In the genomic region with DNA sequence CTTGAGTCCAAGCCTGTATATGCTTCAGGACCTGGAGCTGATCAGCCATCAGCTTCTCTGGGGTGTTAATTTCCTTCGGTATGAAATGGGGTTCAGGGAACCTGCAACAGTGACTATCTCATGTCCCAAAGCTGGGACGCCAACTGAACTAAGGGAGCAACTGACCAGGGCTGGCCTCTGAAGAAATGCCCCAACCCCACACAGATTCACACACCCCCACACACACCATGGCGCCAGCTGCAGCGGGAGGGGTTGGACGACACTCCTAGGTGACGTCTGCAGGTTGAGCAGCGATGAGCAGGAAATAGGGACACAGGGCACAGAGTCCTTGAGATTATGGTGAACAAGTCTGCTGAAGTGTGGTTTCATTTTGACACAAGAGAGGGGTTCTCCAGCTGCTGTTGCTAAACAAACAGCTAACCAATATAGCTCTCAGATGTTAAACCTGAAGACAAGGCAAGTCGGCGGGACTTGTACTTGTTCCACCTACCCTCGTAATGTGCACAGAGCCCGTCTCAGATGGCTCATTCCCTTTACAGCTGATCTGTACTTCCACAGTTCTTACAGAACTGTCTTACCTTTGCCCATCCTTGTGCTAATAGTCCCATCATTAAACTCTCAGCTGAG, we compare ENCODE assay signal across 8 cellular contexts. TPM values are rescaled to one million over a fixed set of nuclear protein-coding genes. Genes with fewer than 3 reads are reported as not detected.
DNase-seq lines count a peak whose midpoint lies in the region; ATAC-seq and TF ChIP-seq lines count a peak whose summit lies in the region.

No MANE protein-coding gene starts in this region.

- H3K4me3 Mint-ChIP-seq in CD4-positive, CD25-positive, alpha-beta regulatory T cell = no peak overlapping the region

- no peak for TF ChIP-seq CTCF in right atrium auricular region (IDR thresholded peaks at IDR 0.05)

- no peaks in the 10 kb centered on the region for H3K27me3 Mint-ChIP-seq in CD4-positive, CD25-positive, alpha-beta regulatory T cell

- peak overlapping the region; percentile 88 for H3K4me3 ChIP-seq in CD4-positive, CD25-positive, alpha-beta regulatory T cell (ENCODE audit: low read depth, low read length)
- no peak overlapping the region for H3K4me3 ChIP-seq in right atrium auricular region

- H3K27me3 ChIP-seq in CD4-positive, CD25-positive, alpha-beta regulatory T cell (ENCODE audit: control insufficient read depth, insufficient read depth, low read length) = no peaks in the 10 kb centered on the region
- H3K27me3 ChIP-seq in right atrium auricular region = no peaks in the 10 kb centered on the region

- H3K36me3 ChIP-seq in CD4-positive, CD25-positive, alpha-beta regulatory T cell (ENCODE audit: control insufficient read depth, insufficient read depth, low read length) = no peaks in the 10 kb centered on the region
- H3K36me3 ChIP-seq in right atrium auricular region = no peaks in the 10 kb centered on the region

- peaks cover 0 to 5% (median 3%) of the 10 kb centered on the region in 4 donors for H3K4me1 Mint-ChIP-seq in CD4-positive, CD25-positive, alpha-beta regulatory T cell

- H3K9me3 Mint-ChIP-seq in CD4-positive, CD25-positive, alpha-beta regulatory T cell = peaks cover 0 to 1% (median 0%) of the 10 kb centered on the region in 7 donors

- peak; percentile 69 to 73 for ATAC-seq in CD4-positive, CD25-positive, alpha-beta regulatory T cell (ENCODE audit: low read depth in 2 of 2)
- ATAC-seq in GM19324 (IDR thresholded peaks at IDR 0.05; ENCODE audit: low FRiP score, unreplicated experiment) (peak; percentile 74), HG03196 (IDR thresholded peaks at IDR 0.05; ENCODE audit: unreplicated experiment) (peak; percentile 87)

- DNase-seq in CD4-positive, CD25-positive, alpha-beta regulatory T cell = peak; percentile 8 to 85 (median 32)
- DNase-seq in activated T-cell treated with anti-CD3 and anti-CD28 coated beads, Interleukin-2, amount 50 U/mL, for 1 hour = peak; percentile 28
- DNase-seq in NAMALWA (ENCODE audit: low spot score) (no peak), AG08395 (ENCODE audit: low spot score) (no peak), right atrium auricular region (ENCODE audit: low spot score) (no peak), HUDEP-2 (lab: John Stamatoyannopoulos, UW; ENCODE audit: unreplicated experiment in 76 of 76) (no peak)

- H3K27ac Mint-ChIP-seq in CD4-positive, CD25-positive, alpha-beta regulatory T cell = no peak overlapping the region

- no peaks in the 10 kb centered on the region for H3K9me3 ChIP-seq in CD4-positive, CD25-positive, alpha-beta regulatory T cell (ENCODE audit: control insufficient read depth in 2 of 2, low read length in 2 of 2)
- H3K9me3 ChIP-seq in right atrium auricular region = no peaks in the 10 kb centered on the region

- H3K27ac ChIP-seq in CD4-positive, CD25-positive, alpha-beta regulatory T cell (ENCODE audit: insufficient read depth, low read length, poor library complexity, severe bottlenecking) = peak overlapping the region; percentile 63
- H3K27ac ChIP-seq in right atrium auricular region = no peak overlapping the region

- no peaks in the 10 kb centered on the region for H3K36me3 Mint-ChIP-seq in CD4-positive, CD25-positive, alpha-beta regulatory T cell

- H3K4me1 ChIP-seq in CD4-positive, CD25-positive, alpha-beta regulatory T cell (ENCODE audit: control insufficient read depth, insufficient read depth, low read length, poor library complexity, severe bottlenecking) = peaks cover 17% of the 10 kb centered on the region
- no peaks in the 10 kb centered on the region for H3K4me1 ChIP-seq in right atrium auricular region

RNA-seq across cellular contexts. Expression of gene ADTRP, which starts 7.5 kb away (rescaled TPM):
- total RNA-seq in CD4-positive, CD25-positive, alpha-beta regulatory T cell = 40.9 TPM
- 10 to 100 TPM; 27.3 to 41.7 (median 39.4) TPM for polyA plus RNA-seq in CD4-positive, CD25-positive, alpha-beta regulatory T cell
- total RNA-seq in right atrium auricular region = not detected

Comparison
In these comparisons a context has a peak if more than half of its experiments do, and no peak if none do; other contexts are left out.
1. DNase-seq: peak in CD4-positive, CD25-positive, alpha-beta regulatory T cell (3 of 3) and activated T-cell treated with anti-CD3 and anti-CD28 coated beads, Interleukin-2, amount 50 U/mL, for 1 hour (single experiment); none in NAMALWA (single experiment), AG08395 (single experiment), right atrium auricular region (single experiment) and HUDEP-2 (0 of 76).
2. RNA of gene ADTRP, which starts 7.5 kb away (total RNA-seq): 40.9 TPM in CD4-positive, CD25-positive, alpha-beta regulatory T cell (single experiment); not detected in right atrium auricular region; every median in the first group is over 10 times any median in the second.
3. Peak in every context shown above with its lines, with median percentiles within 50 percentile points of each other: ATAC-seq.